ENCODE assay signal across 1 cellular context in genomic region chr1:234976880-234977680, GRCh38.
TF ChIP-seq lines count a peak whose summit lies in the region.

No MANE protein-coding gene starts in this region.

TF ChIP-seq in H1, 55 proteins besides CTCF, POLR2A, EP300 and RAD21 (continued from another document):
- no peak for TF ChIP-seq ATF2 (IDR thresholded peaks at IDR 0.05; ENCODE audit: low read length)
- TF ChIP-seq TAF1 (IDR thresholded peaks at IDR 0.05; ENCODE audit: low read depth, low read length): no peak
- TF ChIP-seq SP4 (IDR thresholded peaks at IDR 0.05; ENCODE audit: low read length): no peak
- TF ChIP-seq SUZ12 (IDR thresholded peaks at IDR 0.05; ENCODE audit: low read length): no peak
- TF ChIP-seq HDAC6 (IDR thresholded peaks at IDR 0.05; ENCODE audit: low read depth, low read length): no peak
- no peak for TF ChIP-seq NANOG (IDR thresholded peaks at IDR 0.05; ENCODE audit: insufficient read depth, low read depth, low read length, poor library complexity, severe bottlenecking)
- TF ChIP-seq GABPA (IDR thresholded peaks at IDR 0.05; ENCODE audit: borderline replicate concordance, insufficient read depth, low read length): no peak
- TF ChIP-seq SIRT6 (IDR thresholded peaks at IDR 0.05; ENCODE audit: low read length): no peak
- TF ChIP-seq TCF12 (IDR thresholded peaks at IDR 0.05; ENCODE audit: low read depth, low read length): no peak
- TF ChIP-seq CBX8 (IDR thresholded peaks at IDR 0.05; ENCODE audit: borderline replicate concordance, low read depth, low read length): no peak
- no peak for TF ChIP-seq CBX5 (IDR thresholded peaks at IDR 0.05; ENCODE audit: low read depth, low read length)
- TF ChIP-seq MAFK (IDR thresholded peaks at IDR 0.05; ENCODE audit: low read depth, low read length): no peak
- no peak for TF ChIP-seq E2F6 (IDR thresholded peaks at IDR 0.05)
TF ChIP-seq in H1: peak in this region for 0.
